In genomic region chr5:32172908-32173393, GRCh38 we compare ENCODE assay signal across 8 cellular contexts. TPM values are rescaled to one million over a fixed set of nuclear protein-coding genes. Genes with fewer than 3 reads are reported as not detected.
A peak's percentile ranks its signal among the peaks of the same experiment; 100 is the strongest.
DNase-seq lines count a peak whose midpoint lies in the region; ATAC-seq and TF ChIP-seq lines count a peak whose summit lies in the region.

No MANE protein-coding gene starts in this region.

- H3K27ac ChIP-seq in 22Rv1, result peak overlapping the region; percentile 99
- peak overlapping the region; percentile 100 for H3K27ac ChIP-seq in testis

- intact Hi-C loops in testis (cut with DNase I; ENCODE audit: low total_unique reads), result no loop called here

- no peaks in the 10 kb centered on the region for H3K27me3 ChIP-seq in H7 (ENCODE audit: control insufficient read depth, insufficient read depth, low read length)
- H3K27me3 ChIP-seq in adipocyte (replicated peaks; ENCODE audit: control insufficient read depth, insufficient read depth, low read length), result no peaks in the 10 kb centered on the region
- no peaks in the 10 kb centered on the region for H3K27me3 ChIP-seq in kidney epithelial cell (ENCODE audit: control insufficient read depth, insufficient read depth, low read length)
- H3K27me3 ChIP-seq in testis, result no peaks in the 10 kb centered on the region

- DNase-seq in H7 (peak; percentile 74), adipocyte (ENCODE audit: low read depth) (no peak), kidney epithelial cell (ENCODE audit: low read depth) (no peak), testis (no peak), HEK293T (ENCODE audit: extremely low spot score) (no peak)

- H3K4me3 ChIP-seq in H7 (ENCODE audit: insufficient read depth, low read depth, low read length), result peak overlapping the region; percentile 90
- peak overlapping the region; percentile 98 for H3K4me3 ChIP-seq in adipocyte (ENCODE audit: low read length)
- H3K4me3 ChIP-seq in kidney epithelial cell (ENCODE audit: low read depth, low read length), result peak overlapping the region; percentile 95
- H3K4me3 ChIP-seq in testis, result peak overlapping the region; percentile 94 to 98

- CTCF ChIA-PET in HEK293T (lab: Yijun Ruan, JAX), result no interaction called here

- 0% methylated on average over 9 of the region's 9 CpGs for WGBS in testis, 2 donors

- H3K4me1 ChIP-seq in adipocyte (ENCODE audit: control insufficient read depth, insufficient read depth, low read length) (peaks cover 44% of the 10 kb centered on the region), testis (peaks cover 27% of the 10 kb centered on the region)

- TF ChIP-seq POLR2A in testis (IDR thresholded peaks at IDR 0.05), result no peak

- H3K36me3 ChIP-seq in H7 (replicated peaks; ENCODE audit: control insufficient read depth, insufficient read depth, low read length) (peaks cover 10% of the 10 kb centered on the region), adipocyte (ENCODE audit: control insufficient read depth, insufficient read depth, low read length, severe bottlenecking) (peaks cover 33% of the 10 kb centered on the region), kidney epithelial cell (ENCODE audit: control insufficient read depth, insufficient read depth, low read length) (no peaks in the 10 kb centered on the region), testis (ENCODE audit: low read depth, missing control alignments) (no peaks in the 10 kb centered on the region)

- POLR2A ChIA-PET in HEK293T (lab: Yijun Ruan, JAX), result interaction anchor here (0.8 to 2.3 kb wide), 8 partner anchors 9 to 41 kb away, joined by 3 to 7 read pairs (median 4); no protein-coding TSS in a partner anchor

- H3K9me3 ChIP-seq in adipocyte (ENCODE audit: control insufficient read depth, low read length) (no peaks in the 10 kb centered on the region), testis (no peaks in the 10 kb centered on the region)

- no peak for ATAC-seq in GM18520 (IDR thresholded peaks at IDR 0.05; ENCODE audit: unreplicated experiment)
- ATAC-seq in HG03039 (IDR thresholded peaks at IDR 0.05; ENCODE audit: unreplicated experiment), result no peak

- peak overlapping the region; percentile 100 for H3K9ac ChIP-seq in adipocyte (ENCODE audit: low read length)

- TF ChIP-seq CTCF in 22Rv1 (IDR thresholded peaks at IDR 0.05) (no peak), kidney epithelial cell (IDR thresholded peaks at IDR 0.05; ENCODE audit: insufficient read depth, low read length, poor library complexity, severe bottlenecking) (no peak), testis (IDR thresholded peaks at IDR 0.05) (no peak)

TF ChIP-seq in HEK293T, 16 proteins besides CTCF, POLR2A, EP300 and RAD21:
- no peak for TF ChIP-seq HDGF (IDR thresholded peaks at IDR 0.05; ENCODE audit: borderline replicate concordance)
- no peak for TF ChIP-seq LEF1 (IDR thresholded peaks at IDR 0.05; ENCODE audit: borderline replicate concordance)
- TF ChIP-seq CTBP1 (IDR thresholded peaks at IDR 0.05; ENCODE audit: borderline replicate concordance), result no peak
- no peak for TF ChIP-seq L3MBTL2 (conservative IDR thresholded peaks at IDR 0.05)
- no peak for TF ChIP-seq ELF4 (IDR thresholded peaks at IDR 0.05)
- no peak for TF ChIP-seq SUZ12 (IDR thresholded peaks at IDR 0.05)
- TF ChIP-seq ZNF384 (IDR thresholded peaks at IDR 0.05), result no peak
- TF ChIP-seq TARDBP (IDR thresholded peaks at IDR 0.05), result no peak
- TF ChIP-seq FOXM1 (IDR thresholded peaks at IDR 0.05; ENCODE audit: borderline replicate concordance), result no peak
- no peak for TF ChIP-seq FOXA1 (IDR thresholded peaks at IDR 0.05)
- TF ChIP-seq PKNOX1 (IDR thresholded peaks at IDR 0.05), result no peak
- TF ChIP-seq NFRKB (IDR thresholded peaks at IDR 0.05), result no peak
- no peak for TF ChIP-seq FOXK2 (IDR thresholded peaks at IDR 0.05)
- no peak for TF ChIP-seq SP1 (IDR thresholded peaks at IDR 0.05)
- TF ChIP-seq BHLHE40 (IDR thresholded peaks at IDR 0.05; ENCODE audit: borderline replicate concordance), result no peak
- TF ChIP-seq ARNT (IDR thresholded peaks at IDR 0.05), result no peak

RNA-seq across cellular contexts. Expression of gene GOLPH3, which starts 1.2 kb away (rescaled TPM):
- 72.9 and 87.0 TPM in 2 replicates for total RNA-seq in H7 (2014; rRNA removed; shearing (Covaris generic))
- total RNA-seq in kidney epithelial cell (64.6 and 78.5 TPM in 2 replicates), testis (100 to 1,000 TPM in 1 of 2 donors, 10 to 100 TPM in 1; 88.7 to 102 TPM)
- 54.2 TPM for polyA plus RNA-seq in testis (ENCODE audit: insufficient read depth, low read depth, low replicate concordance)
